14 cellular contexts compared by ENCODE assay signal in the genomic region with DNA sequence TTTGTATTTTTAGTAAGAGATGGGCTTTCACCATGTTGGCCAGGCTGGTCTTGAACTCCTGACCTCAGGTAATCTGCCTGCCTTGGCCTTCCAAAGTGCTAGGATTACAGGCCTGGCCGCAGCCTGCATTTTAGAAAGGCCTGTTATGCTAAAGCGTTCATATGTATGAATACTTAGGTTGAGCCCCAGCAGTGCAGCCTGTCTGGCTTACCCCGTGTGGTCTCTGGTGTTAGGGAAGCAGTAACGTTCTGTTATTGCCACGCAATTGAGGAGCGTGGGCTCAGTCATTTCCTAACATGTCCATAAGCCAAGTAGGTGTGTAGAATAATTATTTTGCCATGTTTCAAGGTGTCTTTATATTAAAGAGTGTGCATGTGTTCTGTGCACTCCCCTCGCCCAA. TPM values are rescaled to one million over a fixed set of nuclear protein-coding genes. Genes with fewer than 3 reads are reported as not detected.
A peak's percentile ranks its signal among the peaks of the same experiment; 100 is the strongest.
DNase-seq lines count a peak whose midpoint lies in the region; ATAC-seq, FAIRE-seq and TF ChIP-seq lines count a peak whose summit lies in the region.
"Had no signal": no experiment of that assay in that cellular context is flagged by ENCODE, and none has a peak within 500 bp of the region (broad histone marks: within the 10 kb centered on the region; RNA-seq: fewer than 3 reads in every experiment).

No MANE protein-coding gene starts in this region.

- H3K9me3 Mint-ChIP-seq in HFFc6 = no peaks in the 10 kb centered on the region
- H3K9me3 Mint-ChIP-seq in astrocyte (ENCODE audit: unreplicated experiment) = no peaks in the 10 kb centered on the region
- no peaks in the 10 kb centered on the region for H3K9me3 Mint-ChIP-seq in stimulated activated effector memory CD8-positive, alpha-beta T cell treated with anti-CD3 and anti-CD28 coated beads, Interleukin-12 subunit alpha, Interleukin-12 subunit beta, amount 100 ng/mL, for 72 hours
- H3K9me3 Mint-ChIP-seq: CD8-positive, alpha-beta T cell; nephron progenitor cell; WTC11 had no signal

- H3K27me3 Mint-ChIP-seq in HFFc6 (ENCODE audit: insufficient read depth) (no peaks in the 10 kb centered on the region), astrocyte (ENCODE audit: low read depth, unreplicated experiment) (no peaks in the 10 kb centered on the region)

- FAIRE-seq in astrocyte (lab: Jason Lieb, UNC) = no peak

- peak overlapping the region; percentile 78 for H3K27ac ChIP-seq in astrocyte (ENCODE audit: low read depth, low read length)

- peak overlapping the region; percentile 64 for H3K9ac ChIP-seq in astrocyte (ENCODE audit: low read length)

- H3K36me3 ChIP-seq in astrocyte (ENCODE audit: insufficient read depth, low read length) = peaks cover 24% of the 10 kb centered on the region

- DNase-seq in HFFc6 (no peak), astrocyte (ENCODE audit: low read depth) (no peak), iris pigment epithelial cell (ENCODE audit: low read depth) (peak; percentile 55), NCI-H446 (lab: John Stamatoyannopoulos, UW) (no peak), NCI-H1092 (lab: John Stamatoyannopoulos, UW) (no peak)
- no peak for DNase-seq in stimulated activated effector memory CD8-positive, alpha-beta T cell treated with anti-CD3 and anti-CD28 coated beads, Interleukin-12 subunit alpha, Interleukin-12 subunit beta, amount 100 ng/mL, for 72 hours (ENCODE audit: low spot score in 2 of 2)
- DNase-seq: activated T-cell treated with anti-CD3 and anti-CD28 coated beads, Interleukin-2, amount 50 U/mL, for 48 hours; CD8-positive, alpha-beta T cell; nephron progenitor cell; SHP77; stimulated activated CD4-positive, alpha-beta T cell treated with anti-CD3 and anti-CD28 coated beads, Interleukin-15, amount 100 ng/mL, for 24 hours had no signal

- no peak overlapping the region for H3K4me3 ChIP-seq in astrocyte (ENCODE audit: insufficient read depth, low read depth, low read length)

- peaks cover 32% of the 10 kb centered on the region for H3K4me1 ChIP-seq in astrocyte (ENCODE audit: insufficient read depth, low read length)

- H2AFZ ChIP-seq in astrocyte (ENCODE audit: low read depth, low read length) = no peak overlapping the region

- H3K27ac Mint-ChIP-seq in HFFc6 (peak overlapping the region; percentile 94), astrocyte (ENCODE audit: unreplicated experiment) (peak overlapping the region; percentile 89)
- peak overlapping the region; percentile 77 for H3K27ac Mint-ChIP-seq in stimulated activated effector memory CD8-positive, alpha-beta T cell treated with anti-CD3 and anti-CD28 coated beads, Interleukin-12 subunit alpha, Interleukin-12 subunit beta, amount 100 ng/mL, for 72 hours

- H3K27me3 ChIP-seq in astrocyte (ENCODE audit: insufficient read depth, low read length) = no peaks in the 10 kb centered on the region

- H3K4me2 ChIP-seq in astrocyte (ENCODE audit: low read length) = peak overlapping the region; percentile 80

- H3K4me1 Mint-ChIP-seq in HFFc6 (ENCODE audit: low read depth) (peaks cover 89% of the 10 kb centered on the region), astrocyte (ENCODE audit: low read depth, unreplicated experiment) (peaks cover 50% of the 10 kb centered on the region)
- H3K4me1 Mint-ChIP-seq in stimulated activated effector memory CD8-positive, alpha-beta T cell treated with anti-CD3 and anti-CD28 coated beads, Interleukin-12 subunit alpha, Interleukin-12 subunit beta, amount 100 ng/mL, for 72 hours = peaks cover 79% of the 10 kb centered on the region

- no peak for ATAC-seq in stimulated activated effector memory CD8-positive, alpha-beta T cell treated with anti-CD3 and anti-CD28 coated beads, Interleukin-12 subunit alpha, Interleukin-12 subunit beta, amount 100 ng/mL, for 72 hours
- ATAC-seq in esophagus mucosa (no peak), GM19455 (IDR thresholded peaks at IDR 0.05; ENCODE audit: unreplicated experiment) (no peak)
- ATAC-seq: CD8-positive, alpha-beta T cell; WTC11 had no signal

- peaks cover 29% of the 10 kb centered on the region for H3K36me3 Mint-ChIP-seq in HFFc6 (ENCODE audit: low read depth)
- H3K36me3 Mint-ChIP-seq in astrocyte (ENCODE audit: low read depth, unreplicated experiment) = peaks cover 12% of the 10 kb centered on the region
- peaks cover 100% of the 10 kb centered on the region for H3K36me3 Mint-ChIP-seq in stimulated activated effector memory CD8-positive, alpha-beta T cell treated with anti-CD3 and anti-CD28 coated beads, Interleukin-12 subunit alpha, Interleukin-12 subunit beta, amount 100 ng/mL, for 72 hours

- H3K4me3 Mint-ChIP-seq in HFFc6 (peak overlapping the region; percentile 87; the same call in 1 of the 2 replicates), astrocyte (ENCODE audit: unreplicated experiment) (peak overlapping the region; percentile 17)
- H3K4me3 Mint-ChIP-seq in stimulated activated effector memory CD8-positive, alpha-beta T cell treated with anti-CD3 and anti-CD28 coated beads, Interleukin-12 subunit alpha, Interleukin-12 subunit beta, amount 100 ng/mL, for 72 hours = no peak overlapping the region
- H3K4me3 Mint-ChIP-seq: CD8-positive, alpha-beta T cell; nephron progenitor cell; WTC11 had no signal

- peaks cover 97% of the 10 kb centered on the region for H3K79me2 ChIP-seq in astrocyte (ENCODE audit: insufficient read depth, low read length)

- no peaks in the 10 kb centered on the region for H3K9me3 ChIP-seq in astrocyte (ENCODE audit: insufficient read depth, low read depth, low read length)

- peaks cover 100% of the 10 kb centered on the region for H4K20me1 ChIP-seq in astrocyte (ENCODE audit: insufficient read depth, low read length)

- TF ChIP-seq CTCF in HFFc6 (IDR thresholded peaks at IDR 0.05) = no peak
- TF ChIP-seq CTCF in astrocyte (IDR thresholded peaks at IDR 0.05; ENCODE audit: insufficient read depth, low read depth, low read length) = no peak

RNA-seq across cellular contexts. Expression of a gene that starts 14.3 kb away (rescaled TPM):
- 100 to 1,000 TPM; 144 to 217 (median 194) TPM for total RNA-seq in HFFc6 (2021; fragmentation: NEBNext Ultra II Directional; extraction: Animal tissue kit (Norgen Biotek cat#: 25700))
- total RNA-seq in astrocyte (137 and 172 TPM in 2 replicates), esophagus mucosa (107 TPM)

RNA-seq across cellular contexts. Expression of a gene that starts 43.3 kb away (rescaled TPM):
- total RNA-seq in HFFc6 (2021; fragmentation: NEBNext Ultra II Directional; extraction: Animal tissue kit (Norgen Biotek cat#: 25700)) = under 1 TPM in 2 of 6 experiments, not detected in 4; 0.21 TPM
- 0.25 and 0.36 TPM in 2 replicates for total RNA-seq in astrocyte
- total RNA-seq in esophagus mucosa = 0.76 TPM

RNA-seq across cellular contexts. Expression of a gene that starts 46.0 kb away (rescaled TPM):
- 10 to 100 TPM; 23.5 to 30.2 (median 26.0) TPM for total RNA-seq in HFFc6 (2021; fragmentation: NEBNext Ultra II Directional; extraction: Animal tissue kit (Norgen Biotek cat#: 25700))
- total RNA-seq in astrocyte (29.0 and 30.9 TPM in 2 replicates), esophagus mucosa (21.4 TPM)

RNA-seq across cellular contexts. Expression of a gene that starts 54.9 kb away (rescaled TPM):
- total RNA-seq in HFFc6 (2021; fragmentation: NEBNext Ultra II Directional; extraction: Animal tissue kit (Norgen Biotek cat#: 25700)) = 10 to 100 TPM; 20.1 to 27.2 (median 25.5) TPM
- total RNA-seq in astrocyte (15.8 and 17.2 TPM in 2 replicates), esophagus mucosa (13.3 TPM)
